ENCODE assay signal across 18 cellular contexts in the genomic region with DNA sequence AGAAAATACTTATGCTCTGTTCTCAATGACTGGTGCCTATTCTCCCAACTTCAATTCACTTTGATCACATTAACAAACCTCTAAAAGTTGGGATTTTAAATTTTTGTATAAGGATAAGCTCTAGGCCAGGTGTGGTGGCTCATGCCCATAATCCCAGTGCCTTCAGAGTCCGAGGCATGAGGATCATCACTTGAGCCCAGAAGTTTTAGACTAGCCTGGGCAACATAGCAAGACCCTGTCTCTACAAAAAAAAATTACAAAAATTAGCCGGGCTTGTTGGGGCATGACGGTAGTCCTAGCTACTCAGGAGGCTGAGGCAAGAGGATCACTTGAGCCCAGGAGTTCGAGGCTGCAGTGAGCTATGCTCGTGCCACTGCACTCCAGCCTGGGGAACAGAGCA. TPM values are rescaled to one million over a fixed set of nuclear protein-coding genes. Genes with fewer than 3 reads are reported as not detected.
A peak's percentile ranks its signal among the peaks of the same experiment; 100 is the strongest.
DNase-seq lines count a peak whose midpoint lies in the region; ATAC-seq and TF ChIP-seq lines count a peak whose summit lies in the region.
"Had no signal": no experiment of that assay in that cellular context is flagged by ENCODE, and none has a peak within 500 bp of the region (broad histone marks: within the 10 kb centered on the region; RNA-seq: fewer than 3 reads in every experiment).

No MANE protein-coding gene starts in this region.

- H3K4me2 ChIP-seq in MM.1S (ENCODE audit: low read depth, low read length) = peak overlapping the region; percentile 15; the same call in 1 of the 2 replicates

- H3K4me1 Mint-ChIP-seq in natural killer cell treated with Interleukin-12 subunit alpha and Interleukin-12 subunit beta and Interleukin-15 and Interleukin-18, amount 100 ng/mL, for 72 hours (ENCODE audit: low read depth in 2 of 2) = peaks cover 42 to 43% of the 10 kb centered on the region in 2 donors
- peaks cover 55 to 56% of the 10 kb centered on the region in 2 donors for H3K4me1 Mint-ChIP-seq in natural killer cell
- H3K4me1 Mint-ChIP-seq in central memory CD8-positive, alpha-beta T cell = peaks cover 53% of the 10 kb centered on the region

- no peaks in the 10 kb centered on the region for H3K27me3 ChIP-seq in MM.1S (replicated peaks; ENCODE audit: insufficient read depth, low read length)
- H3K27me3 ChIP-seq: heart right ventricle, SJSA1, suprapubic skin, uterus had no signal

- no peak overlapping the region for H2AFZ ChIP-seq in MM.1S (ENCODE audit: low read length)

- H3K36me3 Mint-ChIP-seq in natural killer cell treated with Interleukin-12 subunit alpha and Interleukin-12 subunit beta and Interleukin-15 and Interleukin-18, amount 100 ng/mL, for 72 hours = peaks cover 42% of the 10 kb centered on the region
- H3K36me3 Mint-ChIP-seq in natural killer cell = no peaks in the 10 kb centered on the region
- peaks cover 51% of the 10 kb centered on the region for H3K36me3 Mint-ChIP-seq in central memory CD8-positive, alpha-beta T cell (ENCODE audit: insufficient read depth)

- peaks cover 15% of the 10 kb centered on the region for H3K4me1 ChIP-seq in MM.1S (ENCODE audit: low read length)

- DNase-seq in natural killer cell treated with Interleukin-12 subunit alpha and Interleukin-12 subunit beta and Interleukin-15 and Interleukin-18, amount 100 ng/mL, for 72 hours (ENCODE audit: low spot score) = no peak
- no peak for DNase-seq in natural killer cell
- no peak for DNase-seq in MM.1S
- DNase-seq in central memory CD8-positive, alpha-beta T cell (ENCODE audit: low spot score in 2 of 2) = no peak
- no peak for DNase-seq in NCI-H82 treated with DMSO at 0.1 percent for 48 hours (lab: John Stamatoyannopoulos, UW; ENCODE audit: unreplicated experiment)
- DNase-seq: activated naive CD4-positive, alpha-beta T cell treated with anti-CD3 and anti-CD28 coated beads, Interleukin-2, amount 10 ng/mL, durations not matched to agents 7 days and 5 days; cerebellar nuclear complex; heart right ventricle; left cardiac atrium; naive B cell; NCI-H1417 treated with DMSO at 0.1 percent for 48 hours; NCI-H524; uterus had no signal

- peaks cover 89% of the 10 kb centered on the region for H3K79me2 ChIP-seq in MM.1S (ENCODE audit: low read length)

- H4K20me1 ChIP-seq in MM.1S (ENCODE audit: insufficient read depth, low read length) = peaks cover 8% of the 10 kb centered on the region; the same call in 1 of the 2 replicates

- H3K9me2 ChIP-seq in MM.1S (replicated peaks; ENCODE audit: insufficient read depth, low read length) = no peaks in the 10 kb centered on the region

- intact Hi-C loops in natural killer cell (cut with micrococcal nuclease) = no loop called here

- H3K9me3 ChIP-seq in MM.1S (replicated peaks; ENCODE audit: insufficient read depth, low read length) = no peaks in the 10 kb centered on the region
- H3K9me3 ChIP-seq: heart right ventricle, SJSA1, suprapubic skin, uterus had no signal

- H3K27ac ChIP-seq in MM.1S (ENCODE audit: low read length) = no peak overlapping the region
- H3K27ac ChIP-seq: heart right ventricle, SJSA1, suprapubic skin, uterus, VCaP had no signal

- peaks cover 5% of the 10 kb centered on the region for H3K9me3 Mint-ChIP-seq in natural killer cell treated with Interleukin-12 subunit alpha and Interleukin-12 subunit beta and Interleukin-15 and Interleukin-18, amount 100 ng/mL, for 72 hours
- H3K9me3 Mint-ChIP-seq in natural killer cell = no peaks in the 10 kb centered on the region
- no peaks in the 10 kb centered on the region for H3K9me3 Mint-ChIP-seq in central memory CD8-positive, alpha-beta T cell
- H3K9me3 Mint-ChIP-seq: naive B cell had no signal

- H3K9ac ChIP-seq in MM.1S (ENCODE audit: low read length) = no peak overlapping the region

- ATAC-seq in natural killer cell treated with Interleukin-12 subunit alpha and Interleukin-12 subunit beta and Interleukin-15 and Interleukin-18, amount 100 ng/mL, for 72 hours = no peak
- ATAC-seq in natural killer cell (no peak), GM18870 (IDR thresholded peaks at IDR 0.05; ENCODE audit: unreplicated experiment) (no peak), GM21717 (IDR thresholded peaks at IDR 0.05; ENCODE audit: unreplicated experiment) (no peak)
- no peak for ATAC-seq in central memory CD8-positive, alpha-beta T cell (replicated peaks; ENCODE audit: extremely low read depth, poor library complexity, severe bottlenecking)
- ATAC-seq: heart right ventricle, left cardiac atrium had no signal

- H3K27ac Mint-ChIP-seq in natural killer cell treated with Interleukin-12 subunit alpha and Interleukin-12 subunit beta and Interleukin-15 and Interleukin-18, amount 100 ng/mL, for 72 hours = peak overlapping the region; percentile 23 to 72
- peak overlapping the region in 1 of 2 donors; percentile 55 for H3K27ac Mint-ChIP-seq in natural killer cell
- peak overlapping the region; percentile 45 for H3K27ac Mint-ChIP-seq in central memory CD8-positive, alpha-beta T cell (ENCODE audit: low read depth)

- H3K4me3 Mint-ChIP-seq in natural killer cell treated with Interleukin-12 subunit alpha and Interleukin-12 subunit beta and Interleukin-15 and Interleukin-18, amount 100 ng/mL, for 72 hours = peak overlapping the region; percentile 41
- no peak overlapping the region for H3K4me3 Mint-ChIP-seq in natural killer cell
- H3K4me3 Mint-ChIP-seq in central memory CD8-positive, alpha-beta T cell = no peak overlapping the region
- H3K4me3 Mint-ChIP-seq: activated naive CD4-positive, alpha-beta T cell treated with anti-CD3 and anti-CD28 coated beads, Interleukin-2, amount 10 ng/mL, durations not matched to agents 7 days and 5 days had no signal

- H3K36me3 ChIP-seq in MM.1S (replicated peaks; ENCODE audit: insufficient read depth, low read length) = peaks cover 14% of the 10 kb centered on the region
- H3K36me3 ChIP-seq: uterus had no signal

- no peak overlapping the region for H3K4me3 ChIP-seq in MM.1S (ENCODE audit: low read length)
- H3K4me3 ChIP-seq: heart right ventricle, SJSA1, suprapubic skin, uterus had no signal

- no peaks in the 10 kb centered on the region for H3F3A ChIP-seq in MM.1S (ENCODE audit: insufficient read depth, low read length)

- no peaks in the 10 kb centered on the region for H3K27me3 Mint-ChIP-seq in natural killer cell treated with Interleukin-12 subunit alpha and Interleukin-12 subunit beta and Interleukin-15 and Interleukin-18, amount 100 ng/mL, for 72 hours
- H3K27me3 Mint-ChIP-seq in natural killer cell (ENCODE audit: low read depth in 2 of 2) = no peaks in the 10 kb centered on the region
- H3K27me3 Mint-ChIP-seq in central memory CD8-positive, alpha-beta T cell = no peaks in the 10 kb centered on the region
- H3K27me3 Mint-ChIP-seq: activated naive CD4-positive, alpha-beta T cell treated with anti-CD3 and anti-CD28 coated beads, Interleukin-2, amount 10 ng/mL, durations not matched to agents 7 days and 5 days; naive B cell had no signal

- TF ChIP-seq CTCF in natural killer cell (IDR thresholded peaks at IDR 0.05) = no peak
- no peak for TF ChIP-seq CTCF in MM.1S (IDR thresholded peaks at IDR 0.05; ENCODE audit: low read length)

RNA-seq across cellular contexts. Expression of a gene that starts 3.9 kb away (rescaled TPM):
- total RNA-seq in natural killer cell treated with Interleukin-12 subunit alpha and Interleukin-12 subunit beta and Interleukin-15 and Interleukin-18, amount 100 ng/mL, for 72 hours = 100 to 1,000 TPM; 154 to 194 TPM
- total RNA-seq in natural killer cell = 10 to 100 TPM; 82.8 to 97.6 (median 93.1) TPM
